23 cellular contexts compared by ENCODE assay signal in genomic region chr19:4691383-4691782, GRCh38.
"Had no signal": no experiment of that assay in that cellular context is flagged by ENCODE, and none has a peak within 500 bp of the region (broad histone marks: within the 10 kb centered on the region; RNA-seq: fewer than 3 reads in every experiment).

No MANE protein-coding gene starts in this region.

- H3K9me3 ChIP-seq: upper lobe of left lung had no signal

- H3K27ac ChIP-seq: epithelial cell of prostate had no signal

- H3K4me3 ChIP-seq: upper lobe of left lung had no signal

- H3K4me1 Mint-ChIP-seq: activated B cell treated with CpG ODN at 0.5 μM for 24 hours; activated CD4-positive, alpha-beta T cell treated with anti-CD3 and anti-CD28 coated beads, Interleukin-2, amount 10 ng/mL, durations not matched to agents 24 days and 14 days; memory B cell had no signal

- H3K27me3 Mint-ChIP-seq: activated B cell treated with CpG ODN at 0.5 μM for 24 hours; activated CD4-positive, alpha-beta T cell treated with anti-CD3 and anti-CD28 coated beads, Interleukin-2, amount 10 ng/mL, durations not matched to agents 24 days and 14 days; activated naive CD8-positive, alpha-beta T cell; effector memory CD8-positive, alpha-beta T cell; memory B cell; natural killer cell treated with Interleukin-12 subunit alpha and Interleukin-12 subunit beta and Interleukin-15 and Interleukin-18, amount 100 ng/mL, for 72 hours had no signal

- H3K27ac Mint-ChIP-seq: activated B cell treated with CpG ODN at 0.5 μM for 24 hours; activated CD4-positive, alpha-beta T cell treated with anti-CD3 and anti-CD28 coated beads, Interleukin-2, amount 10 ng/mL, durations not matched to agents 24 days and 14 days; activated CD8-positive, alpha-beta T cell treated with anti-CD3 and anti-CD28 coated beads, Interleukin-2, amount 10 ng/mL, durations not matched to agents 7 days and 5 days; activated naive CD8-positive, alpha-beta T cell; effector memory CD8-positive, alpha-beta T cell; memory B cell had no signal

- H3K4me3 Mint-ChIP-seq: activated B cell treated with CpG ODN at 0.5 μM for 24 hours; activated CD4-positive, alpha-beta T cell treated with anti-CD3 and anti-CD28 coated beads, Interleukin-2, amount 10 ng/mL, durations not matched to agents 24 days and 14 days; activated CD8-positive, alpha-beta T cell treated with anti-CD3 and anti-CD28 coated beads, Interleukin-2, amount 10 ng/mL, durations not matched to agents 7 days and 5 days; activated naive CD8-positive, alpha-beta T cell; effector memory CD8-positive, alpha-beta T cell; immature natural killer cell; memory B cell; natural killer cell treated with Interleukin-12 subunit alpha and Interleukin-12 subunit beta and Interleukin-15 and Interleukin-18, amount 100 ng/mL, for 72 hours had no signal

- H3K9me3 Mint-ChIP-seq: activated B cell treated with CpG ODN at 0.5 μM for 24 hours; activated CD4-positive, alpha-beta T cell treated with anti-CD3 and anti-CD28 coated beads, Interleukin-2, amount 10 ng/mL, durations not matched to agents 24 days and 14 days; effector memory CD8-positive, alpha-beta T cell; immature natural killer cell; memory B cell; natural killer cell treated with Interleukin-12 subunit alpha and Interleukin-12 subunit beta and Interleukin-15 and Interleukin-18, amount 100 ng/mL, for 72 hours had no signal

- H3K27me3 ChIP-seq: upper lobe of left lung had no signal

- ATAC-seq: activated CD8-positive, alpha-beta T cell treated with anti-CD3 and anti-CD28 coated beads, Interleukin-2, amount 10 ng/mL, durations not matched to agents 7 days and 5 days; effector memory CD8-positive, alpha-beta T cell; natural killer cell treated with Interleukin-12 subunit alpha and Interleukin-12 subunit beta and Interleukin-15 and Interleukin-18, amount 100 ng/mL, for 72 hours had no signal

- DNase-seq: activated B cell treated with CpG ODN at 0.5 μM for 24 hours; activated CD4-positive, alpha-beta T cell treated with anti-CD3 and anti-CD28 coated beads, Interleukin-2, amount 10 ng/mL, durations not matched to agents 24 days and 14 days; activated CD8-positive, alpha-beta memory T cell treated with anti-CD3 and anti-CD28 coated beads, Interleukin-2, amount 50 U/mL, for 4 hours; activated CD8-positive, alpha-beta T cell treated with anti-CD3 and anti-CD28 coated beads, Interleukin-2, amount 10 ng/mL, durations not matched to agents 7 days and 5 days; activated gamma-delta T cell; activated T-cell treated with anti-CD3 and anti-CD28 coated beads, Interleukin-2, amount 50 U/mL, for 48 hours; cerebellar nuclear complex; dermis blood vessel endothelial cell; effector memory CD8-positive, alpha-beta T cell; foreskin melanocyte; head of caudate nucleus; immature natural killer cell; retina; small intestine; stimulated activated CD4-positive, alpha-beta T cell treated with anti-CD3 and anti-CD28 coated beads, Interleukin-4, amount 100 ng/mL, for 4 hours; stimulated activated CD8-positive, alpha-beta memory T cell treated with anti-CD3 and anti-CD28 coated beads, Interleukin-4, amount 100 ng/mL, for 48 hours; stimulated activated naive CD4-positive, alpha-beta T cell treated with Interleukin-2 at 50 U/mL for 16 hours; SW 1271; upper lobe of left lung had no signal
